In genomic region chr11:120606116-120607010, GRCh38 we compare ENCODE assay signal across 26 cellular contexts.
"Had no signal": no experiment of that assay in that cellular context is flagged by ENCODE, and none has a peak within 500 bp of the region (broad histone marks: within the 10 kb centered on the region; RNA-seq: fewer than 3 reads in every experiment).

No MANE protein-coding gene starts in this region.

- ATAC-seq: activated CD8-positive, alpha-beta memory T cell treated with anti-CD3 and anti-CD28 coated beads, Interleukin-2, amount 10 ng/mL, durations not matched to agents 7 days and 5 days; activated CD8-positive, alpha-beta T cell treated with anti-CD3 and anti-CD28 coated beads, Interleukin-2, amount 10 ng/mL, durations not matched to agents 7 days and 5 days; activated naive CD8-positive, alpha-beta T cell treated with anti-CD3 and anti-CD28 coated beads, Interleukin-2, amount 50 U/mL, for 24 hours; gastrocnemius medialis; mucosa of descending colon; pancreas; psoas muscle had no signal

- H3K4me1 ChIP-seq: gastrocnemius medialis, pancreas, psoas muscle had no signal

- DNase-seq: activated CD4-positive, alpha-beta T cell treated with anti-CD3 and anti-CD28 coated beads, Interleukin-2, amount 10 ng/mL, durations not matched to agents 24 days and 14 days; activated CD4-positive, CD25-positive, alpha-beta regulatory T cell treated with anti-CD3 and anti-CD28 coated beads, Interleukin-2, amount 50 U/mL, for 72 hours; activated CD8-positive, alpha-beta memory T cell treated with anti-CD3 and anti-CD28 coated beads, Interleukin-2, amount 10 ng/mL, durations not matched to agents 7 days and 5 days; activated CD8-positive, alpha-beta T cell treated with anti-CD3 and anti-CD28 coated beads, Interleukin-2, amount 10 ng/mL, durations not matched to agents 7 days and 5 days; activated naive CD8-positive, alpha-beta T cell treated with anti-CD3 and anti-CD28 coated beads, Interleukin-2, amount 50 U/mL, for 24 hours; activated T-cell treated with anti-CD3 and anti-CD28 coated beads, Interleukin-2, amount 50 U/mL, for 48 hours; amygdala; central memory CD4-positive, alpha-beta T cell; effector CD8-positive, alpha-beta T cell; gastrocnemius medialis; glutamatergic neuron; left ventricle myocardium inferior; mucosa of descending colon; nucleus accumbens; pancreas; sigmoid colon; small intestine; stimulated activated CD4-positive, alpha-beta T cell treated with anti-CD3 and anti-CD28 coated beads, Interleukin-1b, Interleukin-23, amount 100 ng/mL, for 48 hours; stimulated activated CD4-positive, alpha-beta T cell treated with anti-CD3 and anti-CD28 coated beads, Interleukin-4, amount 100 ng/mL, for 4 hours; stomach; T-helper 1 cell; tibial artery had no signal

- FAIRE-seq: endometrium, islet of Langerhans, pancreas, small intestine had no signal

- H3K4me3 ChIP-seq: breast epithelium, gastrocnemius medialis, left ventricle myocardium inferior, mucosa of descending colon, pancreas, psoas muscle, sigmoid colon, stomach, tibial artery had no signal

- H3K27me3 ChIP-seq: breast epithelium, gastrocnemius medialis, pancreas, sigmoid colon had no signal

- H3K27ac ChIP-seq: breast epithelium, gastrocnemius medialis, left ventricle myocardium inferior, pancreas, psoas muscle, sigmoid colon, stomach, tibial artery had no signal

- H3K9me3 ChIP-seq: breast epithelium, gastrocnemius medialis, left ventricle myocardium inferior, mucosa of descending colon, pancreas, psoas muscle, sigmoid colon, stomach, tibial artery had no signal

- H3K36me3 ChIP-seq: breast epithelium, gastrocnemius medialis, left ventricle myocardium inferior, pancreas, sigmoid colon, stomach, tibial artery had no signal
